12 cellular contexts compared by ENCODE assay signal in genomic region chr6:98957440-98957839, GRCh38. TPM values are rescaled to one million over a fixed set of nuclear protein-coding genes. Genes with fewer than 3 reads are reported as not detected.
A peak's percentile ranks its signal among the peaks of the same experiment; 100 is the strongest.
DNase-seq lines count a peak whose midpoint lies in the region; ATAC-seq, FAIRE-seq and TF ChIP-seq lines count a peak whose summit lies in the region.
"Had no signal": no experiment of that assay in that cellular context is flagged by ENCODE, and none has a peak within 500 bp of the region (broad histone marks: within the 10 kb centered on the region; RNA-seq: fewer than 3 reads in every experiment).

No MANE protein-coding gene starts in this region.

- no peak for TF ChIP-seq POLR2A in H54 (IDR thresholded peaks at IDR 0.05; ENCODE audit: low read depth, low read length)

- H3K4me1 Mint-ChIP-seq in activated T-cell treated with anti-CD3 and anti-CD28 coated beads, Interleukin-2, amount 50 U/mL, for 72 hours (ENCODE audit: low read depth) = no peaks in the 10 kb centered on the region
- H3K4me1 Mint-ChIP-seq: WTC11 had no signal

- no peak overlapping the region for H3K4me3 Mint-ChIP-seq in activated T-cell treated with anti-CD3 and anti-CD28 coated beads, Interleukin-2, amount 50 U/mL, for 72 hours
- H3K4me3 Mint-ChIP-seq: WTC11 had no signal

- no peak for TF ChIP-seq CTCF in fibroblast of mammary gland (conservative IDR thresholded peaks at IDR 0.05; ENCODE audit: control insufficient read depth, insufficient read depth, low read depth, low read length)

- H3K4me1 ChIP-seq in small intestine (ENCODE audit: control insufficient read depth in 2 of 2, insufficient read depth in 1 of 2, low read depth in 1 of 2, low read length in 1 of 2) = no peaks in the 10 kb centered on the region

- no peaks in the 10 kb centered on the region for H3K36me3 ChIP-seq in small intestine (ENCODE audit: control insufficient read depth in 2 of 2, insufficient read depth in 2 of 2, low read length in 2 of 2)

- WGBS in small intestine, 3 donors = 10 to 39% (median 39%) methylated on average over 3 of the region's 3 CpGs

- H3K27me3 ChIP-seq in small intestine (ENCODE audit: control insufficient read depth in 2 of 2, insufficient read depth in 2 of 2, low read length in 2 of 2) = no peaks in the 10 kb centered on the region

- H3K27ac Mint-ChIP-seq in activated T-cell treated with anti-CD3 and anti-CD28 coated beads, Interleukin-2, amount 50 U/mL, for 72 hours = no peak overlapping the region
- H3K27ac Mint-ChIP-seq: WTC11 had no signal

- no peak overlapping the region for H3K27ac ChIP-seq in small intestine (ENCODE audit: low read depth in 1 of 2, low read length in 1 of 2)
- H3K27ac ChIP-seq: dorsolateral prefrontal cortex, KMS-11 had no signal

- no peaks in the 10 kb centered on the region for H3K9me3 ChIP-seq in small intestine (ENCODE audit: control insufficient read depth, low read depth)

- ATAC-seq in SK-N-SH treated with all-trans-retinoic acid at 6 μM for 48 hours (peak; percentile 84), GM18517 (IDR thresholded peaks at IDR 0.05; ENCODE audit: unreplicated experiment) (no peak)
- no peak for ATAC-seq in activated T-cell treated with anti-CD3 and anti-CD28 coated beads, Interleukin-2, amount 50 U/mL, for 72 hours (replicated peaks in 1 of 2)
- ATAC-seq: WTC11 had no signal

- H3K36me3 Mint-ChIP-seq in activated T-cell treated with anti-CD3 and anti-CD28 coated beads, Interleukin-2, amount 50 U/mL, for 72 hours (ENCODE audit: insufficient read depth in 2 of 2) = no peaks in the 10 kb centered on the region
- H3K36me3 Mint-ChIP-seq: WTC11 had no signal

- no peaks in the 10 kb centered on the region for H3K9me3 Mint-ChIP-seq in activated T-cell treated with anti-CD3 and anti-CD28 coated beads, Interleukin-2, amount 50 U/mL, for 72 hours
- H3K9me3 Mint-ChIP-seq: WTC11 had no signal

- H3K27me3 Mint-ChIP-seq in activated T-cell treated with anti-CD3 and anti-CD28 coated beads, Interleukin-2, amount 50 U/mL, for 72 hours (ENCODE audit: low read depth) = no peaks in the 10 kb centered on the region

- FAIRE-seq in H54 (lab: Jason Lieb, UNC) = no peak
- no peak for FAIRE-seq in small intestine (lab: Jason Lieb, UNC)

- no peak overlapping the region for H3K4me3 ChIP-seq in fibroblast of mammary gland (ENCODE audit: control insufficient read depth, low read depth, low read length)
- H3K4me3 ChIP-seq in small intestine (ENCODE audit: low read depth in 1 of 2, low read length in 2 of 2) = no peak overlapping the region
- H3K4me3 ChIP-seq: dorsolateral prefrontal cortex had no signal

- DNase-seq in H54 (ENCODE audit: insufficient read length, low spot score) (peak; percentile 8), fibroblast of mammary gland (ENCODE audit: low read depth) (peak; percentile 37), small intestine (peak; percentile 21)
- no peak for DNase-seq in activated CD4-positive, CD25-positive, alpha-beta regulatory T cell (lab: John Stamatoyannopoulos, UW)
- no peak for DNase-seq in activated naive CD4-positive, alpha-beta T cell (lab: John Stamatoyannopoulos, UW)
- no peak for DNase-seq in activated T-cell treated with anti-CD3 and anti-CD28 coated beads, Interleukin-2, amount 50 U/mL, for 72 hours
- DNase-seq: dorsolateral prefrontal cortex, OCI-M1 had no signal

TF ChIP-seq in SK-N-SH treated with all-trans-retinoic acid at 6 μM for 48 hours, 23 proteins besides CTCF, POLR2A, EP300 and RAD21 (continues in another document):
- no peak for TF ChIP-seq ISL1 (CRISPR knock-in tag; IDR thresholded peaks at IDR 0.05)
- TF ChIP-seq POU6F1 (CRISPR knock-in tag; IDR thresholded peaks at IDR 0.05; ENCODE audit: borderline replicate concordance, low read depth) = no peak
- no peak for TF ChIP-seq ZNF8 (CRISPR knock-in tag; IDR thresholded peaks at IDR 0.05)
- TF ChIP-seq CSRNP3 (CRISPR knock-in tag; IDR thresholded peaks at IDR 0.05) = no peak
- no peak for TF ChIP-seq BACH2 (CRISPR knock-in tag; IDR thresholded peaks at IDR 0.05; ENCODE audit: borderline replicate concordance)
- TF ChIP-seq, protein P1, sequence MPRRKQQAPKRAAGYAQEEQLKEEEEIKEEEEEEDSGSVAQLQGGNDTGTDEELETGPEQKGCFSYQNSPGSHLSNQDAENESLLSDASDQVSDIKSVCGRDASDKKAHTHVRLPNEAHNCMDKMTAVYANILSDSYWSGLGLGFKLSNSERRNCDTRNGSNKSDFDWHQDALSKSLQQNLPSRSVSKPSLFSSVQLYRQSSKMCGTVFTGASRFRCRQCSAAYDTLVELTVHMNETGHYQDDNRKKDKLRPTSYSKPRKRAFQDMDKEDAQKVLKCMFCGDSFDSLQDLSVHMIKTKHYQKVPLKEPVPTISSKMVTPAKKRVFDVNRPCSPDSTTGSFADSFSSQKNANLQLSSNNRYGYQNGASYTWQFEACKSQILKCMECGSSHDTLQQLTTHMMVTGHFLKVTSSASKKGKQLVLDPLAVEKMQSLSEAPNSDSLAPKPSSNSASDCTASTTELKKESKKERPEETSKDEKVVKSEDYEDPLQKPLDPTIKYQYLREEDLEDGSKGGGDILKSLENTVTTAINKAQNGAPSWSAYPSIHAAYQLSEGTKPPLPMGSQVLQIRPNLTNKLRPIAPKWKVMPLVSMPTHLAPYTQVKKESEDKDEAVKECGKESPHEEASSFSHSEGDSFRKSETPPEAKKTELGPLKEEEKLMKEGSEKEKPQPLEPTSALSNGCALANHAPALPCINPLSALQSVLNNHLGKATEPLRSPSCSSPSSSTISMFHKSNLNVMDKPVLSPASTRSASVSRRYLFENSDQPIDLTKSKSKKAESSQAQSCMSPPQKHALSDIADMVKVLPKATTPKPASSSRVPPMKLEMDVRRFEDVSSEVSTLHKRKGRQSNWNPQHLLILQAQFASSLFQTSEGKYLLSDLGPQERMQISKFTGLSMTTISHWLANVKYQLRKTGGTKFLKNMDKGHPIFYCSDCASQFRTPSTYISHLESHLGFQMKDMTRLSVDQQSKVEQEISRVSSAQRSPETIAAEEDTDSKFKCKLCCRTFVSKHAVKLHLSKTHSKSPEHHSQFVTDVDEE (CRISPR knock-in tag; IDR thresholded peaks at IDR 0.05) = no peak
- TF ChIP-seq, protein P2, sequence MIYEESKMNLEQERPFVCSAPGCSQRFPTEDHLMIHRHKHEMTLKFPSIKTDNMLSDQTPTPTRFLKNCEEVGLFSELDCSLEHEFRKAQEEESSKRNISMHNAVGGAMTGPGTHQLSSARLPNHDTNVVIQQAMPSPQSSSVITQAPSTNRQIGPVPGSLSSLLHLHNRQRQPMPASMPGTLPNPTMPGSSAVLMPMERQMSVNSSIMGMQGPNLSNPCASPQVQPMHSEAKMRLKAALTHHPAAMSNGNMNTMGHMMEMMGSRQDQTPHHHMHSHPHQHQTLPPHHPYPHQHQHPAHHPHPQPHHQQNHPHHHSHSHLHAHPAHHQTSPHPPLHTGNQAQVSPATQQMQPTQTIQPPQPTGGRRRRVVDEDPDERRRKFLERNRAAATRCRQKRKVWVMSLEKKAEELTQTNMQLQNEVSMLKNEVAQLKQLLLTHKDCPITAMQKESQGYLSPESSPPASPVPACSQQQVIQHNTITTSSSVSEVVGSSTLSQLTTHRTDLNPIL (CRISPR knock-in tag; IDR thresholded peaks at IDR 0.05; ENCODE audit: low read depth) = no peak
- TF ChIP-seq ESRRG (CRISPR knock-in tag; IDR thresholded peaks at IDR 0.05) = no peak
- no peak for TF ChIP-seq PPARA (CRISPR knock-in tag; IDR thresholded peaks at IDR 0.05; ENCODE audit: borderline replicate concordance)
- TF ChIP-seq TCF4 (CRISPR knock-in tag; IDR thresholded peaks at IDR 0.05; ENCODE audit: borderline replicate concordance) = no peak
- TF ChIP-seq TOX (CRISPR knock-in tag; IDR thresholded peaks at IDR 0.05; ENCODE audit: borderline replicate concordance) = no peak
- no peak for TF ChIP-seq OSR1 (CRISPR knock-in tag; IDR thresholded peaks at IDR 0.05)
- TF ChIP-seq RARB (CRISPR knock-in tag; IDR thresholded peaks at IDR 0.05) = no peak
- no peak for TF ChIP-seq ZFP30 (CRISPR knock-in tag; IDR thresholded peaks at IDR 0.05)
- no peak for TF ChIP-seq ZNF70 (CRISPR knock-in tag; IDR thresholded peaks at IDR 0.05)

RNA-seq across cellular contexts. Expression of gene FBXL4, which starts 9.7 kb away (rescaled TPM):
- polyA plus RNA-seq in small intestine = 1 to 10 TPM; 3.1 to 5.7 (median 3.5) TPM
- 10 to 100 TPM; 16.5 to 19.0 TPM for total RNA-seq in activated T-cell treated with anti-CD3 and anti-CD28 coated beads, Interleukin-2, amount 50 U/mL, for 72 hours

Comparison
In these comparisons a context has a peak if more than half of its experiments do, and no peak if none do; other contexts are left out.
1. DNase-seq: peak in H54 (single experiment), fibroblast of mammary gland (single experiment) and small intestine (single experiment); none in activated CD4-positive, CD25-positive, alpha-beta regulatory T cell (0 of 4), activated naive CD4-positive, alpha-beta T cell (0 of 4) and activated T-cell treated with anti-CD3 and anti-CD28 coated beads, Interleukin-2, amount 50 U/mL, for 72 hours (0 of 2).